Comparison of ENCODE assay signal across 8 cellular contexts in genomic region chr4:139082750-139083532, GRCh38.
A peak's percentile ranks its signal among the peaks of the same experiment; 100 is the strongest.
DNase-seq lines count a peak whose midpoint lies in the region; ATAC-seq, FAIRE-seq and TF ChIP-seq lines count a peak whose summit lies in the region.

No MANE protein-coding gene starts in this region.

- FAIRE-seq in HTR-8/SVneo (lab: Jason Lieb, UNC) = peak; percentile 94

- H3K27me3 Mint-ChIP-seq in Caco-2 (ENCODE audit: insufficient read depth, unreplicated experiment) = no peaks in the 10 kb centered on the region
- no peaks in the 10 kb centered on the region for H3K27me3 Mint-ChIP-seq in activated CD8-positive, alpha-beta memory T cell treated with anti-CD3 and anti-CD28 coated beads, Interleukin-2, amount 10 ng/mL, durations not matched to agents 7 days and 5 days
- no peaks in the 10 kb centered on the region for H3K27me3 Mint-ChIP-seq in effector memory CD8-positive, alpha-beta T cell

- H3K9me3 Mint-ChIP-seq in Caco-2 (ENCODE audit: unreplicated experiment) = no peaks in the 10 kb centered on the region
- no peaks in the 10 kb centered on the region for H3K9me3 Mint-ChIP-seq in activated CD8-positive, alpha-beta memory T cell treated with anti-CD3 and anti-CD28 coated beads, Interleukin-2, amount 10 ng/mL, durations not matched to agents 7 days and 5 days (ENCODE audit: low read depth)
- H3K9me3 Mint-ChIP-seq in effector memory CD8-positive, alpha-beta T cell = no peaks in the 10 kb centered on the region

- POLR2A ChIA-PET in Caco-2 (lab: Charles Lee) = interaction anchor here (0.6 to 0.7 kb wide), 5 partner anchors 24 to 840 kb away, joined by 3 to 9 read pairs (median 4); no protein-coding TSS in a partner anchor

- peaks cover 14% of the 10 kb centered on the region; the same call in 1 of the 2 replicates for H3K4me1 ChIP-seq in Caco-2

- H3K4me3 Mint-ChIP-seq in Caco-2 (ENCODE audit: unreplicated experiment) = peak overlapping the region; percentile 97
- H3K4me3 Mint-ChIP-seq in activated CD8-positive, alpha-beta memory T cell treated with anti-CD3 and anti-CD28 coated beads, Interleukin-2, amount 10 ng/mL, durations not matched to agents 7 days and 5 days = peak overlapping the region; percentile 99
- H3K4me3 Mint-ChIP-seq in effector memory CD8-positive, alpha-beta T cell = peak overlapping the region; percentile 100

- no TSS peak for BruUV-seq in Caco-2 (replicated peaks; lab: Mats Ljungman, UMichigan)

- peaks cover 19% of the 10 kb centered on the region for H3K4me1 Mint-ChIP-seq in Caco-2 (ENCODE audit: low read depth, unreplicated experiment)
- H3K4me1 Mint-ChIP-seq in activated CD8-positive, alpha-beta memory T cell treated with anti-CD3 and anti-CD28 coated beads, Interleukin-2, amount 10 ng/mL, durations not matched to agents 7 days and 5 days = peaks cover 35% of the 10 kb centered on the region
- H3K4me1 Mint-ChIP-seq in effector memory CD8-positive, alpha-beta T cell (ENCODE audit: low read depth in 2 of 2) = peaks cover 23 to 36% of the 10 kb centered on the region in 2 donors

- peaks cover 35% of the 10 kb centered on the region for H3K36me3 Mint-ChIP-seq in Caco-2 (ENCODE audit: insufficient read depth, unreplicated experiment)
- peaks cover 17% of the 10 kb centered on the region for H3K36me3 Mint-ChIP-seq in activated CD8-positive, alpha-beta memory T cell treated with anti-CD3 and anti-CD28 coated beads, Interleukin-2, amount 10 ng/mL, durations not matched to agents 7 days and 5 days
- H3K36me3 Mint-ChIP-seq in effector memory CD8-positive, alpha-beta T cell (ENCODE audit: insufficient read depth) = peaks cover 33% of the 10 kb centered on the region

- H3K27me3 ChIP-seq in Caco-2 (replicated peaks; ENCODE audit: control insufficient read depth, insufficient read depth, low read length) = no peaks in the 10 kb centered on the region

- ATAC-seq in GM21381 (IDR thresholded peaks at IDR 0.05; ENCODE audit: unreplicated experiment) = peak; percentile 77
- ATAC-seq in activated CD8-positive, alpha-beta memory T cell treated with anti-CD3 and anti-CD28 coated beads, Interleukin-2, amount 10 ng/mL, durations not matched to agents 7 days and 5 days = peak; percentile 90
- ATAC-seq in effector memory CD8-positive, alpha-beta T cell (replicated peaks) = peak; percentile 77

- TF ChIP-seq CTCF in Caco-2 (IDR thresholded peaks at IDR 0.05; ENCODE audit: insufficient read depth in 1 of 2, low read depth in 1 of 2, low read length in 1 of 2, severe bottlenecking in 1 of 2, unreplicated experiment in 1 of 2) = no peak

- H3K4me3 ChIP-seq in Caco-2 (ENCODE audit: low read depth, low read length) = peak overlapping the region; percentile 88

- intact Hi-C loops in Caco-2 (cut with micrococcal nuclease; ENCODE audit: unreplicated experiment) = loop anchor here (1.0 to 5.0 kb wide), 5 partner anchors 28 to 369 kb away; partner anchors contain the start of genes NAA15 and RAB33B

- DNase-seq in Caco-2 = peak; percentile 95 to 96
- peak; percentile 95 for DNase-seq in HTR-8/SVneo (ENCODE audit: insufficient read length, low spot score)
- DNase-seq in NOMO-1 treated with DMSO at 0.1 percent for 48 hours (lab: John Stamatoyannopoulos, UW; ENCODE audit: unreplicated experiment) = peak; percentile 99
- DNase-seq in activated CD8-positive, alpha-beta memory T cell treated with anti-CD3 and anti-CD28 coated beads, Interleukin-2, amount 10 ng/mL, durations not matched to agents 7 days and 5 days = peak; percentile 98
- DNase-seq in effector memory CD8-positive, alpha-beta T cell = peak; percentile 90 to 93 (median 92)
- peak; percentile 99 for DNase-seq in medulla oblongata (ENCODE audit: extremely low spot score)
- peak; percentile 75 to 91 (median 86) for DNase-seq in stimulated activated CD4-positive, alpha-beta T cell treated with anti-CD3 and anti-CD28 coated beads, TNF-alpha, amount 100 ng/mL, for 48 hours (ENCODE audit: low read depth in 3 of 3)

- CTCF ChIA-PET in Caco-2 (lab: Charles Lee) = interaction anchor here (0.7 to 1.1 kb wide), 3 partner anchors 52 to 213 kb away, joined by 3 to 16 read pairs (median 8); no protein-coding TSS in a partner anchor
- CTCF ChIA-PET in activated CD8-positive, alpha-beta memory T cell treated with anti-CD3 and anti-CD28 coated beads, Interleukin-2, amount 10 ng/mL, durations not matched to agents 7 days and 5 days (lab: Charles Lee) = interaction anchor here (1.0 to 6.1 kb wide), 3 partner anchors 52 to 213 kb away, joined by 5 to 53 read pairs (median 5); no protein-coding TSS in a partner anchor

- no peaks in the 10 kb centered on the region for H3K36me3 ChIP-seq in Caco-2 (ENCODE audit: control insufficient read depth, insufficient read depth, low read length)

- no peaks in the 10 kb centered on the region for H3K9me3 ChIP-seq in Caco-2

- peak overlapping the region; percentile 98 for H3K27ac Mint-ChIP-seq in Caco-2 (ENCODE audit: unreplicated experiment)
- peak overlapping the region; percentile 98 for H3K27ac Mint-ChIP-seq in activated CD8-positive, alpha-beta memory T cell treated with anti-CD3 and anti-CD28 coated beads, Interleukin-2, amount 10 ng/mL, durations not matched to agents 7 days and 5 days
- peak overlapping the region; percentile 100 for H3K27ac Mint-ChIP-seq in effector memory CD8-positive, alpha-beta T cell

Comparison
In these comparisons a context has a peak if more than half of its experiments do, and no peak if none do; other contexts are left out.
1. Peak in every context shown above with its lines: DNase-seq, ATAC-seq and H3K4me3 ChIP-seq.